ENCODE assay signal across 14 cellular contexts in the genomic region with DNA sequence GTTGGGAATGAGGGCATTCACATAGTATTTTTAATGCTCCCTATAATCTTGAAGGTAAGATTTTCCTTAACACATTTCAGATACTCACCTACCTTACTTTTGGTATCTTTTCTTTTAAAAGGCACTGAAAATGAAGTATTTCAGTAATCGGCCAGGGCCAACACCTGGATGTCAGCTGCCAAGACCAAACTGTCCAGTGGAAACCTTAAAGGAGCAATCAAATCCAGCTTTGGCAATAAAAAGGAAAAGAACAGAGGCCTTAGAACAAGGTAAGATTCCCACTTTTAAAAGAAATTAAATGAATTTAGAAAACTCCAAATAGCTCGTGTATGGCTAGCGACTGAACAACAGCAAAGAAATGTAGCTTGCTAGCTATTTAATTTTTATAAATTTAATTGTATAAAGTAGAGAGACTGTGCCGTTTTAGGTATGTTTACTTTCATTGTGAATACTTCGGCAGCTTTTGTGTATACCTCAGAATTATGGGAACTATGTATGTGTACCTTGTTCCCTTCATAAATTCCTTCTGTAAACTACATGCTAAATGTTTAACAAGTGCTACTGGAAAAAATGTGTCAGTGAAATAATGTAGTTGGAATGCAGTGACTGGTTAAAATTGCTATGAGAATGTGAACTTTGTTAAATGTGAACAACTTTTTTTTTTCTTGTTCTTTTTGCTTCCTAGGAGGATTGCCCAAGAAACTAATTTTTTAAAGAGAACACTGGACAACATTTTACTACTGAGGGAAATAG. TPM values are rescaled to one million over a fixed set of nuclear protein-coding genes. Genes with fewer than 3 reads are reported as not detected.
DNase-seq lines count a peak whose midpoint lies in the region; TF ChIP-seq lines count a peak whose summit lies in the region.
"Had no signal": no experiment of that assay in that cellular context is flagged by ENCODE, and none has a peak within 500 bp of the region (broad histone marks: within the 10 kb centered on the region; RNA-seq: fewer than 3 reads in every experiment).

No MANE protein-coding gene starts in this region.

- H2BK15ac ChIP-seq in mesenchymal stem cell (ENCODE audit: low read depth, poor library complexity, severe bottlenecking) = no peak overlapping the region

- H3K14ac ChIP-seq in mesenchymal stem cell (ENCODE audit: low read length in 2 of 2) = no peak overlapping the region

- no peak overlapping the region for H3K4me3 ChIP-seq in AG04450 (ENCODE audit: low read depth, low read length)
- H3K4me3 ChIP-seq in cardiac fibroblast (replicated peaks in 1 of 2; ENCODE audit: low read depth in 2 of 2, low read length in 2 of 2) = no peak overlapping the region
- no peak overlapping the region for H3K4me3 ChIP-seq in mesenchymal stem cell (ENCODE audit: insufficient read depth in 1 of 2, low read depth in 1 of 2, low read length in 2 of 2)

- 44% methylated on average over 2 of the region's 5 CpGs for WGBS in mesenchymal stem cell

- TF ChIP-seq CTCF in AG04450 (IDR thresholded peaks at IDR 0.05; ENCODE audit: low read depth, low read length) = no peak
- TF ChIP-seq CTCF in cardiac fibroblast (IDR thresholded peaks at IDR 0.05; ENCODE audit: low read depth, low read length) = no peak

- no peak overlapping the region for H3K18ac ChIP-seq in mesenchymal stem cell (ENCODE audit: low read depth in 1 of 2, low read length in 2 of 2)

- H3K27ac ChIP-seq in AG04450 (ENCODE audit: low read depth, low read length) (peak overlapping the region; percentile 21), mesenchymal stem cell (ENCODE audit: low read length, poor library complexity, severe bottlenecking) (peak overlapping the region; percentile 95)

- no peak overlapping the region for H2BK12ac ChIP-seq in mesenchymal stem cell (ENCODE audit: low read length in 2 of 2)

- no peak overlapping the region for H4K8ac ChIP-seq in mesenchymal stem cell (ENCODE audit: low read length)

- no peak overlapping the region for H3K23ac ChIP-seq in mesenchymal stem cell (ENCODE audit: low read length in 2 of 2)

- H2AK5ac ChIP-seq in mesenchymal stem cell (ENCODE audit: low read length, severe bottlenecking) = peak overlapping the region; percentile 93

- peaks cover 21 to 82% of the 10 kb centered on the region in 2 experiments for H3K36me3 ChIP-seq in mesenchymal stem cell (ENCODE audit: control insufficient read depth in 1 of 2, insufficient read depth in 2 of 2, low read depth in 1 of 2, low read length in 2 of 2)

- DNase-seq in AG04450 (ENCODE audit: low read depth, low spot score) (no peak), HS-27A (ENCODE audit: low read depth) (peak; percentile 5), cardiac fibroblast (ENCODE audit: low read depth in 2 of 2) (peak; percentile 26 to 67), mesenchymal stem cell (peak; percentile 74), NCI-H2196 treated with DMSO at 0.1 percent for 48 hours (lab: John Stamatoyannopoulos, UW; ENCODE audit: unreplicated experiment) (no peak), NCI-H2081 (lab: John Stamatoyannopoulos, UW) (no peak), foreskin melanocyte (no peak)
- DNase-seq in central memory CD4-positive, alpha-beta T cell = no peak
- DNase-seq: activated CD8-positive, alpha-beta memory T cell treated with anti-CD3 and anti-CD28 coated beads, Interleukin-2, amount 50 U/mL, for 48 hours; BE2C; KG1; mesendoderm; NCI-H1417; NCI-H446 had no signal

- CTCF ChIA-PET in AG04450 (lab: Charles Lee) = interaction anchor here (0.5 kb wide), 1 partner anchor 26 kb away, joined by 4 read pairs; no protein-coding TSS in a partner anchor

- no peak overlapping the region for H3K9ac ChIP-seq in mesenchymal stem cell (ENCODE audit: low read length)

- no peak overlapping the region for H3K4ac ChIP-seq in mesenchymal stem cell (ENCODE audit: low read depth in 1 of 2, low read length in 2 of 2)

- no peak overlapping the region for H2AFZ ChIP-seq in mesenchymal stem cell (ENCODE audit: low read depth, low read length)

- no peak overlapping the region for H3K4me2 ChIP-seq in mesenchymal stem cell (ENCODE audit: low read length, poor library complexity, severe bottlenecking)

- no peak overlapping the region for H2BK120ac ChIP-seq in mesenchymal stem cell (ENCODE audit: low read depth, low read length)

- H2BK5ac ChIP-seq in mesenchymal stem cell (ENCODE audit: low read depth, low read length, poor library complexity, severe bottlenecking) = peak overlapping the region; percentile 84

- peaks cover 4% of the 10 kb centered on the region for H3K4me1 ChIP-seq in mesenchymal stem cell (ENCODE audit: control insufficient read depth, insufficient read depth, low read depth, low read length)
- H3K4me1 ChIP-seq: BE2C had no signal

- H4K91ac ChIP-seq in mesenchymal stem cell (ENCODE audit: low read length) = no peak overlapping the region

- H3K79me1 ChIP-seq in mesenchymal stem cell (replicated peaks; ENCODE audit: low read length, poor library complexity, severe bottlenecking) = peaks cover 15% of the 10 kb centered on the region

- H3K27me3 ChIP-seq in AG04450 (ENCODE audit: control insufficient read depth, insufficient read depth, low read length) (no peaks in the 10 kb centered on the region), mesenchymal stem cell (ENCODE audit: control insufficient read depth in 1 of 2, insufficient read depth in 1 of 2, low read length in 2 of 2) (no peaks in the 10 kb centered on the region)
- H3K27me3 ChIP-seq: BE2C had no signal

- no peaks in the 10 kb centered on the region for H3K9me3 ChIP-seq in AG04450 (ENCODE audit: control insufficient read depth, insufficient read depth, low read length)
- no peaks in the 10 kb centered on the region for H3K9me3 ChIP-seq in mesenchymal stem cell (ENCODE audit: control insufficient read depth, low read length)
- H3K9me3 ChIP-seq: BE2C had no signal

- POLR2A ChIA-PET in AG04450 (lab: Yijun Ruan, JAX) = interaction anchor here (1.3 kb wide), 1 partner anchor 16 kb away, joined by 3 read pairs; no protein-coding TSS in a partner anchor

RNA-seq across cellular contexts. Expression of a gene that starts 41.9 kb away (rescaled TPM):
- 153 and 212 TPM in 2 replicates for polyA plus RNA-seq in AG04450 (2011; rRNA removed)
- 63.7 and 110 TPM in 2 replicates for polyA minus RNA-seq in AG04450 (2011; rRNA and poly(A)+ RNA removed)
- polyA plus RNA-seq in mesenchymal stem cell (2013, experiment 1 of 2) = 63.6 TPM
- 57.1 TPM for polyA plus RNA-seq in mesenchymal stem cell (2013, experiment 2 of 2)

RNA-seq across cellular contexts. Expression of a gene that starts 56.0 kb away (rescaled TPM):
- polyA plus RNA-seq in AG04450 (2011; rRNA removed) = 4.5 and 6.0 TPM in 2 replicates
- polyA minus RNA-seq in AG04450 (2011; rRNA and poly(A)+ RNA removed) = 2.4 and 4.1 TPM in 2 replicates
- polyA plus RNA-seq in mesenchymal stem cell (2013, experiment 1 of 2) = 0.48 TPM
- polyA plus RNA-seq in mesenchymal stem cell (2013, experiment 2 of 2) = 0.59 TPM

Comparison
In these comparisons a context has a peak if more than half of its experiments do, and no peak if none do; other contexts are left out.
1. DNase-seq: peak in HS-27A (single experiment), cardiac fibroblast (2 of 2) and mesenchymal stem cell (single experiment); none in AG04450 (single experiment), NCI-H2196 treated with DMSO at 0.1 percent for 48 hours (single experiment), central memory CD4-positive, alpha-beta T cell (single experiment), NCI-H2081 (0 of 2) and foreskin melanocyte (single experiment).